12 cellular contexts compared by ENCODE assay signal in genomic region chr11:126347751-126348628, GRCh38. TPM values are rescaled to one million over a fixed set of nuclear protein-coding genes. Genes with fewer than 3 reads are reported as not detected.
DNase-seq lines count a peak whose midpoint lies in the region; FAIRE-seq and TF ChIP-seq lines count a peak whose summit lies in the region.
"Had no signal": no experiment of that assay in that cellular context is flagged by ENCODE, and none has a peak within 500 bp of the region (broad histone marks: within the 10 kb centered on the region; RNA-seq: fewer than 3 reads in every experiment).

No MANE protein-coding gene starts in this region.

- H3K9me3 Mint-ChIP-seq in activated T-helper 2 cell treated with anti-CD3 and anti-CD28 coated beads, Interferon-gamma antibody, Interleukin-2, Interleukin-4, amounts not matched to agents 10 μg/mL and 5 μg/mL and 100 μg/mL, durations not matched to agents 14 hours and 24 hours and 36 hours: no peaks in the 10 kb centered on the region
- H3K9me3 Mint-ChIP-seq: central memory CD8-positive, alpha-beta T cell had no signal

- no peaks in the 10 kb centered on the region for H3K27me3 Mint-ChIP-seq in activated T-helper 2 cell treated with anti-CD3 and anti-CD28 coated beads, Interferon-gamma antibody, Interleukin-2, Interleukin-4, amounts not matched to agents 10 μg/mL and 5 μg/mL and 100 μg/mL, durations not matched to agents 14 hours and 24 hours and 36 hours (ENCODE audit: low read depth)
- H3K27me3 Mint-ChIP-seq: central memory CD8-positive, alpha-beta T cell had no signal

- intact Hi-C loops in activated T-helper 2 cell treated with anti-CD3 and anti-CD28 coated beads, Interferon-gamma antibody, Interleukin-2, Interleukin-4, amounts not matched to agents 10 μg/mL and 5 μg/mL and 100 μg/mL, durations not matched to agents 14 hours and 24 hours and 36 hours (cut with micrococcal nuclease): no loop called here
- intact Hi-C loops in dorsolateral prefrontal cortex (cut with DNase I): no loop called here

- H3K4me3 ChIP-seq in HEK293 (ENCODE audit: low read depth, low read length) (no peak overlapping the region), hepatocyte (no peak overlapping the region), skin epidermis (no peak overlapping the region), dorsolateral prefrontal cortex (no peak overlapping the region)
- H3K4me3 ChIP-seq: lower lobe of right lung had no signal

- H3K4me3 Mint-ChIP-seq in activated T-helper 2 cell treated with anti-CD3 and anti-CD28 coated beads, Interferon-gamma antibody, Interleukin-2, Interleukin-4, amounts not matched to agents 10 μg/mL and 5 μg/mL and 100 μg/mL, durations not matched to agents 14 hours and 24 hours and 36 hours (ENCODE audit: low read depth): no peak overlapping the region
- H3K4me3 Mint-ChIP-seq: central memory CD8-positive, alpha-beta T cell had no signal

- H3K4me1 ChIP-seq in HEK293 (ENCODE audit: control insufficient read depth, insufficient read depth, low read length): no peaks in the 10 kb centered on the region
- peaks cover 25% of the 10 kb centered on the region for H3K4me1 ChIP-seq in hepatocyte (ENCODE audit: insufficient read depth)

- H3K27me3 ChIP-seq in hepatocyte (no peaks in the 10 kb centered on the region), dorsolateral prefrontal cortex (no peaks in the 10 kb centered on the region)

- 61% methylated on average over 17 of the region's 17 CpGs for WGBS in hepatocyte (ENCODE audit: low lambda C conversion rate, missing lambda C conversion rate)

- FAIRE-seq in urothelium cell line (lab: Jason Lieb, UNC): no peak

- H3K36me3 Mint-ChIP-seq in activated T-helper 2 cell treated with anti-CD3 and anti-CD28 coated beads, Interferon-gamma antibody, Interleukin-2, Interleukin-4, amounts not matched to agents 10 μg/mL and 5 μg/mL and 100 μg/mL, durations not matched to agents 14 hours and 24 hours and 36 hours (ENCODE audit: low read depth): peaks cover 55% of the 10 kb centered on the region

- peaks cover 0 to 12% of the 10 kb centered on the region in 2 experiments; a peak in 1 of 3 replicates for H3K36me3 ChIP-seq in HEK293 (ENCODE audit: control insufficient read depth in 2 of 2, insufficient read depth in 1 of 2, low read length in 2 of 2)
- H3K36me3 ChIP-seq in hepatocyte (replicated peaks; ENCODE audit: insufficient read depth, low read depth): no peaks in the 10 kb centered on the region

- H3K9me3 ChIP-seq in HEK293 (ENCODE audit: control insufficient read depth, insufficient read depth, low read depth, low read length) (no peaks in the 10 kb centered on the region), hepatocyte (ENCODE audit: low read depth) (no peaks in the 10 kb centered on the region)
- H3K9me3 ChIP-seq: lower lobe of right lung had no signal

- no peak for DNase-seq in activated T-helper 2 cell treated with anti-CD3 and anti-CD28 coated beads, Interferon-gamma antibody, Interleukin-2, Interleukin-4, amounts not matched to agents 10 μg/mL and 5 μg/mL and 100 μg/mL, durations not matched to agents 14 hours and 24 hours and 36 hours (ENCODE audit: low spot score)
- DNase-seq in hepatocyte (ENCODE audit: low spot score): no peak
- DNase-seq in dorsolateral prefrontal cortex: no peak
- no peak for DNase-seq in effector CD8-positive, alpha-beta T cell (lab: John Stamatoyannopoulos, UW)
- DNase-seq in urothelium cell line (ENCODE audit: low spot score): no peak
- DNase-seq in NAMALWA (ENCODE audit: low spot score): no peak
- DNase-seq: COR-L47, lower lobe of right lung, NCI-H2081 treated with DMSO at 0.1 percent for 48 hours had no signal

- peak overlapping the region; percentile 30 for H3K4me2 ChIP-seq in hepatocyte

- H3K4me1 Mint-ChIP-seq in activated T-helper 2 cell treated with anti-CD3 and anti-CD28 coated beads, Interferon-gamma antibody, Interleukin-2, Interleukin-4, amounts not matched to agents 10 μg/mL and 5 μg/mL and 100 μg/mL, durations not matched to agents 14 hours and 24 hours and 36 hours (ENCODE audit: low read depth): peaks cover 35% of the 10 kb centered on the region

- no peak for TF ChIP-seq CTCF in HEK293 (tag by site-specific recombination; IDR thresholded peaks at IDR 0.05)
- no peak for TF ChIP-seq CTCF in hepatocyte (IDR thresholded peaks at IDR 0.05; ENCODE audit: poor library complexity)
- TF ChIP-seq CTCF in dorsolateral prefrontal cortex (IDR thresholded peaks at IDR 0.05 in 54 of 56, conservative IDR thresholded peaks at IDR 0.05 in 2 of 56; ENCODE audit: low read depth in 1 of 56, partially characterized antibody in 56 of 56): no peak

- POLR2A ChIA-PET in HEK293 (lab: Yijun Ruan, JAX): no interaction called here

- CTCF ChIA-PET in HEK293 (lab: Yijun Ruan, JAX): interaction anchor here (1.1 kb wide), 1 partner anchor 37 kb away, joined by 4 read pairs; no protein-coding TSS in a partner anchor

- H3K9me2 ChIP-seq in hepatocyte (replicated peaks; ENCODE audit: insufficient read depth): no peaks in the 10 kb centered on the region

- H3K79me2 ChIP-seq in hepatocyte: peaks cover 24% of the 10 kb centered on the region

- H2AFZ ChIP-seq in hepatocyte: no peak overlapping the region

- H3K27ac ChIP-seq in HEK293 (ENCODE audit: extremely low read depth, low read depth, low read length): no peak overlapping the region
- peak overlapping the region; percentile 67 for H3K27ac ChIP-seq in hepatocyte
- peak overlapping the region in 15 of 21 experiments; percentile 1 to 69 (median 47) for H3K27ac ChIP-seq in skin epidermis
- peak overlapping the region in 4 of 59 donors; percentile 3 to 41 (median 14) for H3K27ac ChIP-seq in dorsolateral prefrontal cortex

- H3K27ac Mint-ChIP-seq in activated T-helper 2 cell treated with anti-CD3 and anti-CD28 coated beads, Interferon-gamma antibody, Interleukin-2, Interleukin-4, amounts not matched to agents 10 μg/mL and 5 μg/mL and 100 μg/mL, durations not matched to agents 14 hours and 24 hours and 36 hours: peak overlapping the region; percentile 81

- no peaks in the 10 kb centered on the region for H4K20me1 ChIP-seq in hepatocyte (ENCODE audit: insufficient read depth, poor library complexity, severe bottlenecking)

TF ChIP-seq in HEK293, 187 proteins besides CTCF, POLR2A, EP300 and RAD21:
- TF ChIP-seq GLI4 (tag by site-specific recombination; IDR thresholded peaks at IDR 0.05) (no peak), ZNF768 (tag by site-specific recombination; IDR thresholded peaks at IDR 0.05) (no peak), ZIC2 (tag by site-specific recombination; IDR thresholded peaks at IDR 0.05) (peak; percentile 46), ZBTB7A (tag by site-specific recombination; IDR thresholded peaks at IDR 0.05; ENCODE audit: low read depth) (no peak)

RNA-seq across cellular contexts. Expression of gene ST3GAL4, which starts 7.5 kb away (rescaled TPM):
- total RNA-seq in activated T-helper 2 cell treated with anti-CD3 and anti-CD28 coated beads, Interferon-gamma antibody, Interleukin-2, Interleukin-4, amounts not matched to agents 10 μg/mL and 5 μg/mL and 100 μg/mL, durations not matched to agents 14 hours and 24 hours and 36 hours: 12.4 and 14.4 TPM in 2 replicates
- total RNA-seq in hepatocyte (25.2 and 31.5 TPM in 2 replicates), dorsolateral prefrontal cortex (10 to 100 TPM; 19.8 to 70.4 (median 32.7) TPM)
- 31.0 and 33.5 TPM in 2 replicates for polyA plus RNA-seq in hepatocyte

RNA-seq across cellular contexts. Expression of gene DCPS, which starts 44.1 kb away (rescaled TPM):
- total RNA-seq in activated T-helper 2 cell treated with anti-CD3 and anti-CD28 coated beads, Interferon-gamma antibody, Interleukin-2, Interleukin-4, amounts not matched to agents 10 μg/mL and 5 μg/mL and 100 μg/mL, durations not matched to agents 14 hours and 24 hours and 36 hours: 39.8 and 42.1 TPM in 2 replicates
- 6.5 and 6.9 TPM in 2 replicates for total RNA-seq in hepatocyte
- 16.8 and 25.6 TPM in 2 replicates for polyA plus RNA-seq in hepatocyte
- 10 to 100 TPM in 85 of 120 experiments, 1 to 10 TPM in 35; 5.5 to 17.5 (median 10.9) TPM for total RNA-seq in dorsolateral prefrontal cortex
